ENCODE assay signal across 15 cellular contexts in the genomic region with DNA sequence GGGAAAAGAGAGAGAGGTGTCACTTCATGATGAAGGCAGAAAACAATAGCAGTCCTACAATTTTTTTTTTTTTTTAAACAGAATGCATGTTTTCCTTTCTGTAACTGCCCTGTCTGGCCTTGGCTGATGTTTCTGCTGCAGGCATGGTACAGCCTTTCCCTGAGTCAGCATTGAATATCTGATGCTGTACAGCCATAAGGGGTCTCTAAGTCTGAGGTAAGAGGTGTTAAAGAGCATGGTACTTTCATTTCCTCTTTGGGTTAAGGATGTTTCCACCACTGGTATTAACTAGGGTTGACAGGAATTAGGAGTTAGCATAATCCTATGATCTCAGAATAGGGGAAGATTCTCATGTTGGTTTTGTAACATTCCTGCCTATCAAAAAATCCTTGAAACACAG.
DNase-seq lines count a peak whose midpoint lies in the region; ATAC-seq, FAIRE-seq and TF ChIP-seq lines count a peak whose summit lies in the region.
"Had no signal": no experiment of that assay in that cellular context is flagged by ENCODE, and none has a peak within 500 bp of the region (broad histone marks: within the 10 kb centered on the region; RNA-seq: fewer than 3 reads in every experiment).

No MANE protein-coding gene starts in this region.

- H3K4me1 ChIP-seq in K562 (replicated peaks in 1 of 2; ENCODE audit: control insufficient read depth in 2 of 2, insufficient read depth in 2 of 2, low read length in 2 of 2), result no peaks in the 10 kb centered on the region; a peak in 1 of 5 replicates
- no peaks in the 10 kb centered on the region for H3K4me1 ChIP-seq in stomach
- H3K4me1 ChIP-seq in HepG2 (ENCODE audit: insufficient read depth, low read length), result no peaks in the 10 kb centered on the region
- H3K4me1 ChIP-seq: heart right ventricle, SJCRH30 had no signal

- TF ChIP-seq CTCF in K562 (IDR thresholded peaks at IDR 0.05 in 2 of 3, conservative IDR thresholded peaks at IDR 0.05 in 1 of 3; ENCODE audit: insufficient read depth in 2 of 3, low read depth in 1 of 3, low read length in 3 of 3) (no peak), stomach (IDR thresholded peaks at IDR 0.05) (no peak), HepG2 (CRISPR knock-in tag; IDR thresholded peaks at IDR 0.05) (no peak), progenitor cell of endocrine pancreas (IDR thresholded peaks at IDR 0.05; ENCODE audit: unreplicated experiment) (no peak)

- no peaks in the 10 kb centered on the region for H3K27me3 ChIP-seq in K562 (ENCODE audit: control insufficient read depth in 2 of 2, insufficient read depth in 2 of 2, low read length in 2 of 2)
- H3K27me3 ChIP-seq in stomach, result no peaks in the 10 kb centered on the region
- no peaks in the 10 kb centered on the region; a peak in 1 of 5 replicates for H3K27me3 ChIP-seq in HepG2 (ENCODE audit: control insufficient read depth in 1 of 2, insufficient read depth in 2 of 2, low read length in 2 of 2)
- H3K27me3 ChIP-seq: heart right ventricle had no signal

- ATAC-seq in GM18508 (IDR thresholded peaks at IDR 0.05; ENCODE audit: insufficient read depth, unreplicated experiment), result peak; percentile 76
- peak; percentile 77 for ATAC-seq in GM21367 (IDR thresholded peaks at IDR 0.05; ENCODE audit: unreplicated experiment)
- ATAC-seq in HG03175 (IDR thresholded peaks at IDR 0.05; ENCODE audit: unreplicated experiment), result peak; percentile 94
- ATAC-seq in K562, result no peak; the same call in 2 of the 3 replicates
- no peak for ATAC-seq in HepG2
- ATAC-seq: activated T-cell treated with anti-CD3 and anti-CD28 coated beads, Interleukin-2, amount 50 U/mL, for 4 hours had no signal

- H3K4me1 Mint-ChIP-seq in progenitor cell of endocrine pancreas (ENCODE audit: low read depth), result no peaks in the 10 kb centered on the region

- no peaks in the 10 kb centered on the region for H3K79me2 ChIP-seq in K562 (ENCODE audit: control insufficient read depth, insufficient read depth, low read length)
- H3K79me2 ChIP-seq in HepG2 (ENCODE audit: insufficient read depth, low read length), result no peaks in the 10 kb centered on the region

- no peaks in the 10 kb centered on the region for H3K9me3 Mint-ChIP-seq in progenitor cell of endocrine pancreas (ENCODE audit: low read depth)
- H3K9me3 Mint-ChIP-seq: activated T-cell treated with anti-CD3 and anti-CD28 coated beads, Interleukin-2, amount 50 U/mL, for 4 hours had no signal

- no peak for TF ChIP-seq EP300 in K562 (IDR thresholded peaks at IDR 0.05; ENCODE audit: low read length)
- TF ChIP-seq EP300 in stomach (IDR thresholded peaks at IDR 0.05), result no peak
- TF ChIP-seq EP300 in HepG2 (IDR thresholded peaks at IDR 0.05; ENCODE audit: low read depth in 2 of 2, low read length in 2 of 2), result no peak
- no peak for TF ChIP-seq EP300 in HepG2 (CRISPR knock-in tag; IDR thresholded peaks at IDR 0.05; ENCODE audit: borderline replicate concordance)

- H3K9ac ChIP-seq in K562 (ENCODE audit: insufficient read depth in 1 of 2, low read depth in 2 of 2, low read length in 2 of 2) (no peak overlapping the region), HepG2 (ENCODE audit: insufficient read depth, low read depth, low read length) (no peak overlapping the region)

- H3K9me3 ChIP-seq in K562 (replicated peaks; ENCODE audit: control insufficient read depth, insufficient read depth, low read depth, low read length) (no peaks in the 10 kb centered on the region), stomach (no peaks in the 10 kb centered on the region), HepG2 (ENCODE audit: low read length) (no peaks in the 10 kb centered on the region)
- H3K9me3 ChIP-seq: heart right ventricle, SJCRH30 had no signal

- H2AFZ ChIP-seq in K562 (ENCODE audit: low read depth, low read length) (no peak overlapping the region), HepG2 (ENCODE audit: low read length) (no peak overlapping the region)

- no peaks in the 10 kb centered on the region for H3K36me3 Mint-ChIP-seq in progenitor cell of endocrine pancreas (ENCODE audit: insufficient read depth)

- H3K27me3 Mint-ChIP-seq in progenitor cell of endocrine pancreas, result peaks cover 3% of the 10 kb centered on the region

- H4K20me1 ChIP-seq in K562 (replicated peaks; ENCODE audit: control insufficient read depth, insufficient read depth, low read length), result no peaks in the 10 kb centered on the region
- no peaks in the 10 kb centered on the region for H4K20me1 ChIP-seq in HepG2 (ENCODE audit: insufficient read depth, low read length)

- no peak overlapping the region for H3K27ac ChIP-seq in K562 (ENCODE audit: extremely low read depth, low read depth, low read length)
- no peak overlapping the region for H3K27ac ChIP-seq in stomach
- H3K27ac ChIP-seq in HepG2 (ENCODE audit: extremely low read length, insufficient read depth, low read length), result no peak overlapping the region
- H3K27ac ChIP-seq: heart right ventricle, SJCRH30, VCaP had no signal

- no peak overlapping the region for H3K27ac Mint-ChIP-seq in progenitor cell of endocrine pancreas

- BruUV-seq in K562 (replicated peaks; lab: Mats Ljungman, UMichigan) (no TSS peak), HepG2 (replicated peaks; lab: Mats Ljungman, UMichigan) (no TSS peak)

- TF ChIP-seq RAD21 in K562 (CRISPR knock-in tag; conservative IDR thresholded peaks at IDR 0.05 in 1 of 2, IDR thresholded peaks at IDR 0.05 in 1 of 2) (no peak), HepG2 (CRISPR knock-in tag; IDR thresholded peaks at IDR 0.05) (no peak)

- TF ChIP-seq POLR2A in K562 (conservative IDR thresholded peaks at IDR 0.05) (no peak), stomach (IDR thresholded peaks at IDR 0.05) (no peak), HepG2 (IDR thresholded peaks at IDR 0.05; ENCODE audit: insufficient read depth in 1 of 2, low read depth in 2 of 2, low read length in 2 of 2) (no peak)

- no peaks in the 10 kb centered on the region for H3K9me1 ChIP-seq in K562 (ENCODE audit: control insufficient read depth, insufficient read depth, low read length)

- DNase-seq in K562 (ENCODE audit: extremely low read depth in 1 of 4, low spot score in 3 of 4) (no peak), stomach (no peak), HepG2 (ENCODE audit: low spot score) (no peak), progenitor cell of endocrine pancreas (ENCODE audit: low spot score, unreplicated experiment) (no peak)
- DNase-seq in activated CD4-positive, alpha-beta T cell treated with anti-CD3 and anti-CD28 coated beads for 1 hour, result no peak
- DNase-seq: activated T-cell treated with anti-CD3 and anti-CD28 coated beads, Interleukin-2, amount 50 U/mL, for 4 hours; heart right ventricle; NCI-H2227 treated with DMSO at 0.1 percent for 48 hours; SJCRH30; stimulated activated CD4-positive, alpha-beta T cell treated with anti-CD3 and anti-CD28 coated beads, Interleukin-15, amount 100 ng/mL, for 24 hours had no signal

- H3K36me3 ChIP-seq in K562 (ENCODE audit: control insufficient read depth, insufficient read depth, low read length), result no peaks in the 10 kb centered on the region
- H3K36me3 ChIP-seq in stomach, result peaks cover 0 to 12% (median 10%) of the 10 kb centered on the region in 4 donors
- no peaks in the 10 kb centered on the region for H3K36me3 ChIP-seq in HepG2 (replicated peaks in 1 of 2; ENCODE audit: control insufficient read depth in 1 of 2, insufficient read depth in 2 of 2, low read length in 2 of 2)
- H3K36me3 ChIP-seq: SJCRH30 had no signal

- in situ Hi-C loops in K562 (cut with MboI), result no loop called here
- in situ Hi-C loops in HepG2 (cut with HindIII; ENCODE audit: extremely low pct_ligation_motif_present, low pct_unique_long_range_greater_than_20kb), result no loop called here

- no peak overlapping the region for H3K4me3 Mint-ChIP-seq in progenitor cell of endocrine pancreas (ENCODE audit: low read depth)
- H3K4me3 Mint-ChIP-seq: activated T-cell treated with anti-CD3 and anti-CD28 coated beads, Interleukin-2, amount 50 U/mL, for 4 hours had no signal

- intact Hi-C loops in K562 (cut with micrococcal nuclease), result no loop called here
- intact Hi-C loops in stomach (cut with DNase I; ENCODE audit: low total_unique reads), result no loop called here
- intact Hi-C loops in HepG2 (cut with micrococcal nuclease; ENCODE audit: unreplicated experiment), result no loop called here

- no peak overlapping the region for H3K4me3 ChIP-seq in K562
- no peak overlapping the region for H3K4me3 ChIP-seq in stomach
- H3K4me3 ChIP-seq in HepG2 (replicated peaks in 1 of 3; ENCODE audit: insufficient read depth in 1 of 3, low read depth in 2 of 3, low read length in 3 of 3), result no peak overlapping the region
- H3K4me3 ChIP-seq: heart right ventricle, SJCRH30 had no signal

- POLR2A ChIA-PET in K562 (lab: Yijun Ruan, JAX), result interaction anchor here (1.0 kb wide), 1 partner anchor 20 kb away, joined by 3 read pairs; no protein-coding TSS in a partner anchor
- POLR2A ChIA-PET in HepG2 (lab: Yijun Ruan, JAX), result no interaction called here

- H3K4me2 ChIP-seq in K562 (ENCODE audit: insufficient read depth, low read length) (no peak overlapping the region), HepG2 (ENCODE audit: low read depth, low read length) (no peak overlapping the region)

- CTCF ChIA-PET in K562 (lab: Yijun Ruan, JAX; ENCODE audit: low intra/inter-chr PET ratio), result no interaction called here
- CTCF ChIA-PET in HepG2 (lab: Yijun Ruan, JAX; ENCODE audit: low intra/inter-chr PET ratio, low total read pairs), result no interaction called here

- FAIRE-seq in K562 (lab: Jason Lieb, UNC) (no peak), HepG2 (lab: Jason Lieb, UNC) (no peak)
- FAIRE-seq: endometrium had no signal

TF ChIP-seq in K562, 482 proteins besides CTCF, POLR2A, EP300 and RAD21 (continues in another document):
- TF ChIP-seq ILK (tag; IDR thresholded peaks at IDR 0.05; ENCODE audit: borderline replicate concordance, low read depth), result no peak
- TF ChIP-seq C11orf30 (IDR thresholded peaks at IDR 0.05; ENCODE audit: low read depth), result peak; percentile 67
- TF ChIP-seq DACH1 (IDR thresholded peaks at IDR 0.05; ENCODE audit: partially characterized antibody), result no peak
- no peak for TF ChIP-seq MCM7 (IDR thresholded peaks at IDR 0.05)

TF ChIP-seq in HepG2, 621 proteins besides CTCF, POLR2A, EP300 and RAD21:
- TF ChIP-seq MAFK (conservative IDR thresholded peaks at IDR 0.05 in 1 of 2, IDR thresholded peaks at IDR 0.05 in 1 of 2; ENCODE audit: low read length in 2 of 2) (peak in 1 of 2 experiments; percentile 28; a peak in 1 of 4 replicates), MIER2 (CRISPR knock-in tag; IDR thresholded peaks at IDR 0.05) (no peak)

Comparison
In these comparisons a context has a peak if more than half of its experiments do, and no peak if none do; other contexts are left out.
1. ATAC-seq: peak in GM18508 (single experiment), GM21367 (single experiment) and HG03175 (single experiment); none in K562 (single experiment) and HepG2 (single experiment).